17 cellular contexts compared by ENCODE assay signal in genomic region chr2:68768461-68768860, GRCh38. TPM values are rescaled to one million over a fixed set of nuclear protein-coding genes. Genes with fewer than 3 reads are reported as not detected.
DNase-seq lines count a peak whose midpoint lies in the region; ATAC-seq and TF ChIP-seq lines count a peak whose summit lies in the region.
"Had no signal": no experiment of that assay in that cellular context is flagged by ENCODE, and none has a peak within 500 bp of the region (broad histone marks: within the 10 kb centered on the region; RNA-seq: fewer than 3 reads in every experiment).

No MANE protein-coding gene starts in this region.

- H3K9me3 ChIP-seq in KOPT-K1 (ENCODE audit: insufficient read depth, low read length, poor library complexity, severe bottlenecking) (no peaks in the 10 kb centered on the region), neutrophil (no peaks in the 10 kb centered on the region)
- H3K9me3 ChIP-seq: uterus had no signal

- intact Hi-C loops in activated CD4-positive, alpha-beta T cell treated with anti-CD3 and anti-CD28 coated beads for 36 hours (cut with DNase I, micrococcal nuclease) = loop anchor here (5.0 to 10.0 kb wide), 3 partner anchors 139 to 1366 kb away; partner anchors contain the start of gene GFPT1 (in 1 of the 2)

- H3K4me1 ChIP-seq in neutrophil (ENCODE audit: control insufficient read depth in 1 of 2, insufficient read depth in 1 of 2, low read depth in 1 of 2, low read length in 1 of 2) = peaks cover 100% of the 10 kb centered on the region in 2 experiments

- no peaks in the 10 kb centered on the region for H3K27me3 ChIP-seq in neutrophil
- H3K27me3 ChIP-seq: cardiac muscle cell, uterus had no signal

- peak overlapping the region; percentile 16 to 56 for H3K4me3 ChIP-seq in neutrophil (ENCODE audit: low read depth in 1 of 2, low read length in 1 of 2)
- H3K4me3 ChIP-seq: cardiac muscle cell, uterus had no signal

- no peaks in the 10 kb centered on the region for H3K9me3 Mint-ChIP-seq in activated CD4-positive, alpha-beta T cell treated with anti-CD3 and anti-CD28 coated beads for 36 hours (ENCODE audit: low read depth)
- H3K9me3 Mint-ChIP-seq in activated naive CD4-positive, alpha-beta T cell treated with anti-CD3 and anti-CD28 coated beads, Interleukin-2, amount 50 U/mL, for 72 hours = no peaks in the 10 kb centered on the region
- H3K9me3 Mint-ChIP-seq: neural crest cell had no signal

- no peak for TF ChIP-seq CTCF in neutrophil (IDR thresholded peaks at IDR 0.05)

- H3K27ac ChIP-seq in KOPT-K1 (ENCODE audit: low read depth, low read length, poor library complexity, severe bottlenecking) = peak overlapping the region; percentile 90
- peak overlapping the region; percentile 99 for H3K27ac ChIP-seq in neutrophil
- H3K27ac ChIP-seq: cardiac muscle cell, RWPE1, uterus had no signal

- CTCF ChIA-PET in activated CD4-positive, alpha-beta T cell treated with anti-CD3 and anti-CD28 coated beads for 36 hours (lab: Charles Lee) = interaction anchor here (0.6 to 3.0 kb wide), 9 partner anchors 8 to 305 kb away, joined by 3 to 35 read pairs (median 4); no protein-coding TSS in a partner anchor

- no peak for DNase-seq in activated CD4-positive, alpha-beta T cell treated with anti-CD3 and anti-CD28 coated beads for 36 hours
- no peak for DNase-seq in activated CD4-positive, alpha-beta T cell treated with anti-CD3 and anti-CD28 coated beads, Interleukin-2, amount 50 U/mL, for 1 hour
- no peak for DNase-seq in activated naive CD4-positive, alpha-beta T cell treated with anti-CD3 and anti-CD28 coated beads, Interleukin-2, amount 50 U/mL, for 72 hours (ENCODE audit: low spot score in 2 of 2)
- DNase-seq in COLO668 (lab: John Stamatoyannopoulos, UW; ENCODE audit: unreplicated experiment) = no peak
- DNase-seq in NCI-H2081 treated with DMSO at 0.1 percent for 48 hours (lab: John Stamatoyannopoulos, UW) = no peak
- DNase-seq: Calu3, H7, NCI-H1930, NCI-H526 treated with DMSO at 0.1 percent for 48 hours, uterus had no signal

- H3K36me3 Mint-ChIP-seq in activated CD4-positive, alpha-beta T cell treated with anti-CD3 and anti-CD28 coated beads for 36 hours (ENCODE audit: low read depth) = peaks cover 18% of the 10 kb centered on the region
- H3K36me3 Mint-ChIP-seq in activated naive CD4-positive, alpha-beta T cell treated with anti-CD3 and anti-CD28 coated beads, Interleukin-2, amount 50 U/mL, for 72 hours = peaks cover 6 to 7% of the 10 kb centered on the region in 2 donors

- H3K27me3 Mint-ChIP-seq in activated CD4-positive, alpha-beta T cell treated with anti-CD3 and anti-CD28 coated beads for 36 hours = no peaks in the 10 kb centered on the region

- peaks cover 100% of the 10 kb centered on the region for H3K4me1 Mint-ChIP-seq in activated CD4-positive, alpha-beta T cell treated with anti-CD3 and anti-CD28 coated beads for 36 hours

- no peak for ATAC-seq in activated CD4-positive, alpha-beta T cell treated with anti-CD3 and anti-CD28 coated beads for 36 hours
- no peak for ATAC-seq in activated naive CD4-positive, alpha-beta T cell treated with anti-CD3 and anti-CD28 coated beads, Interleukin-2, amount 50 U/mL, for 72 hours
- ATAC-seq in HG02973 (IDR thresholded peaks at IDR 0.05; ENCODE audit: unreplicated experiment) = no peak

- POLR2A ChIA-PET in activated CD4-positive, alpha-beta T cell treated with anti-CD3 and anti-CD28 coated beads for 36 hours (lab: Charles Lee) = interaction anchor here (0.8 kb wide), 1 partner anchor 17 kb away, joined by 4 read pairs; no protein-coding TSS in a partner anchor

- peak overlapping the region; percentile 0 for H3K4me3 Mint-ChIP-seq in activated CD4-positive, alpha-beta T cell treated with anti-CD3 and anti-CD28 coated beads for 36 hours
- H3K4me3 Mint-ChIP-seq: neural crest cell had no signal

- peak overlapping the region; percentile 99 for H3K27ac Mint-ChIP-seq in activated CD4-positive, alpha-beta T cell treated with anti-CD3 and anti-CD28 coated beads for 36 hours
- peak overlapping the region; percentile 25 to 95 for H3K27ac Mint-ChIP-seq in activated naive CD4-positive, alpha-beta T cell treated with anti-CD3 and anti-CD28 coated beads, Interleukin-2, amount 50 U/mL, for 72 hours

- H3K36me3 ChIP-seq in KOPT-K1 (ENCODE audit: insufficient read depth, low read length) = no peaks in the 10 kb centered on the region
- H3K36me3 ChIP-seq in neutrophil = no peaks in the 10 kb centered on the region
- H3K36me3 ChIP-seq: cardiac muscle cell, uterus had no signal

RNA-seq across cellular contexts. Expression of gene ARHGAP25, which starts 33.9 kb away (rescaled TPM):
- total RNA-seq in activated CD4-positive, alpha-beta T cell treated with anti-CD3 and anti-CD28 coated beads for 36 hours = 10 to 100 TPM; 57.9 to 73.2 TPM
- 10 to 100 TPM; 37.7 to 43.0 TPM for total RNA-seq in activated naive CD4-positive, alpha-beta T cell treated with anti-CD3 and anti-CD28 coated beads, Interleukin-2, amount 50 U/mL, for 72 hours
- total RNA-seq: A172, Calu3 had no signal
